Comparison of ENCODE assay signal across 18 cellular contexts in the genomic region with DNA sequence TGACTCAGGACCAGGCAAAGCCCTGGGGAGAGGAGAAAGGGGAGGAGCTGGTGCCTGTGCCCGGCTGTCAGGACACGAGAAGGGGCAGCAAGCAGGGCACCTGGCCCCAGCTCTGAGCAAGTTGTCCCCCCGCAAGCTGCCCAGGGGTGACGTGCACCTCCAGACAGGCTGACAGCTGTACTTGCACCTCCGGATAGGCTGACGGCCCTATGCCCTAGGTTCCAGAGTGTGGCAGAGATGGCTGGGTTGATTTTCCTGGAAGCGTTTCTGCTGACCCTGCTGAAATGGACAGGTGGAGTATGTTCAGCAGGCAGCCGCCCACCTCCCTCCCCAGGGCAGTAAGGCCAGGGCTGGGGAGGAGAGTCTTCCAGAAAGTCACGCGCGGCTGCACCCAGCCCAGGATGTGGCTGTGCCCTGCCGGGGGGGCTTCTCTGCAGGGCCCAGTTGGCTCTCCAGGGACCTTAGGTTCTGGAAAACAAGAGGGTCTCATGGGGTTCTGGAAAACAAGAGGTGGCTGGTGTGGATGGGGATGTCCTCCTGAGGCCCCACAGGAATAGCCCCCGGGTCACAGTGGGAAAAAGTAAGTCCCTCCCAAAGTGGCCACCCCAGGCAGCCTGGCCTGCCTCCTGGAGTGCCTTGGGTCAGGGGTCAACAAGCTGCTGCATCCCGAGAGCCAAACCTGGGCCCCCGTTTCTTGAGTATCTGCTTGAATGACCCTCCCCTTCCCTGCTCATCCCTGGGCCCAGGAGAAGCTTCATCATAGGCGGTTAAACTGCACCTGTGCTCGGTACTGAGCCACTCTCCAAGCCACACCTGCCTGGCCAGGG.
"Had no signal": no experiment of that assay in that cellular context is flagged by ENCODE, and none has a peak within 500 bp of the region (broad histone marks: within the 10 kb centered on the region; RNA-seq: fewer than 3 reads in every experiment).

No MANE protein-coding gene starts in this region.

- H3K4me3 ChIP-seq: gastrocnemius medialis, heart left ventricle, mucosa of descending colon, SK-N-MC had no signal

- ATAC-seq: activated CD8-positive, alpha-beta T cell treated with anti-CD3 and anti-CD28 coated beads, Interleukin-2, amount 10 ng/mL, durations not matched to agents 7 days and 5 days; gastrocnemius medialis; heart left ventricle; left cardiac atrium; mucosa of descending colon; naive thymus-derived CD4-positive, alpha-beta T cell; stimulated activated naive CD8-positive, alpha-beta T cell treated with anti-CD3 and anti-CD28 coated beads, Interleukin-15, Interleukin-2, amounts not matched to agents 100 U/mL and 50 U/mL, for 24 hours had no signal

- H3K4me1 ChIP-seq: gastrocnemius medialis, heart left ventricle had no signal

- H3K9me3 ChIP-seq: gastrocnemius medialis, mucosa of descending colon had no signal

- H3K27me3 ChIP-seq: gastrocnemius medialis had no signal

- H3K36me3 ChIP-seq: gastrocnemius medialis, heart left ventricle had no signal

- H3K27ac ChIP-seq: gastrocnemius medialis, heart left ventricle, SK-N-MC had no signal

- DNase-seq: activated CD8-positive, alpha-beta memory T cell treated with anti-CD3 and anti-CD28 coated beads, Interleukin-2, amount 50 U/mL, for 4 hours; activated CD8-positive, alpha-beta T cell treated with anti-CD3 and anti-CD28 coated beads, Interleukin-2, amount 10 ng/mL, durations not matched to agents 7 days and 5 days; activated naive CD4-positive, alpha-beta T cell treated with anti-CD3 and anti-CD28 coated beads for 36 hours; endodermal cell; erythroblast; gastrocnemius medialis; immature natural killer cell; left cardiac atrium; mammary epithelial cell; mucosa of descending colon; naive thymus-derived CD4-positive, alpha-beta T cell; small intestine; stimulated activated CD4-positive, alpha-beta T cell treated with anti-CD3 and anti-CD28 coated beads, Interleukin-4, amount 100 ng/mL, for 4 hours; stimulated activated CD8-positive, alpha-beta memory T cell treated with anti-CD3 and anti-CD28 coated beads, Interleukin-4, amount 100 ng/mL, for 48 hours; stimulated activated naive CD8-positive, alpha-beta T cell treated with anti-CD3 and anti-CD28 coated beads, Interleukin-15, Interleukin-2, amounts not matched to agents 100 U/mL and 50 U/mL, for 24 hours; T1000 had no signal
